Comparison of ENCODE assay signal across 8 cellular contexts in the genomic region with DNA sequence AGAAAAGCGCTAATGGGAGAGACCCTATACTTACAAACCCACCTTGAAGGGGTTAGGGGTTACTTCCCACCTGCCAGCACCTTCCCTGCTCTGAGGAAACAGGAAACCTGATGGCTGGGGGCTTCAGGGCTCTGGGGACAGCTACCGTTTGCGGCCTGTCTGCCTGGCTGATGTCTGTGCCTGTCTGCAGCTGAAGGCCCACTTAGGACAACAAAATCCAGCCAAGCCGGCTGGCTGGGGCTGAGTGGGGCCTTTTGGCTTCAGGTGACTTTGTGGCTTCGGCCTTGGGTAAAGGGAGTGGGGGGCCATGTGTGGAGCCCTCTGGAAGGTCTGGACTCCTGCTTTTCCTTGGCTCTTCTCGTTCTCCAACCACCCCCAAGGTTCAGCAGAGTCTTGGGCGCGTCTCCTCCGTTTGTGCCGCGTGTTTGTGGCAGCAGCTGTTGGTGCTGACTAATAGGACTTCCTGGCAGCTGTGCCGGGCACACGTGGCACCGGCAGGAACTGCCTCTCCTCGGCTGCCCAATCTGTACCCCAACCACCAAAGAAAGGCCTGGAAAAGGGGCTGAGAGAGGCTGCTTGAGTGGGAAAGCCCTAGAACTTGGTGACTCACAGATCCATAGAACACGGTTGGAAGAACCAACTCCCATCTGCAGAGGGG.
DNase-seq lines count a peak whose midpoint lies in the region; ATAC-seq and TF ChIP-seq lines count a peak whose summit lies in the region.

No MANE protein-coding gene starts in this region.

- peak overlapping the region; percentile 90 for H3K27ac Mint-ChIP-seq in CD8-positive, alpha-beta T cell

- H3K9me3 Mint-ChIP-seq in CD8-positive, alpha-beta T cell, result no peaks in the 10 kb centered on the region

- H3K4me3 Mint-ChIP-seq in CD8-positive, alpha-beta T cell, result peak overlapping the region; percentile 49

- peak; percentile 33 for ATAC-seq in CD8-positive, alpha-beta T cell
- no peak for ATAC-seq in GM18519 (IDR thresholded peaks at IDR 0.05; ENCODE audit: low FRiP score, unreplicated experiment)

- POLR2A ChIA-PET in CD8-positive, alpha-beta T cell (lab: Charles Lee), result interaction anchor here (1.3 kb wide), 1 partner anchor 12 kb away, joined by 4 read pairs; no protein-coding TSS in a partner anchor

- no peaks in the 10 kb centered on the region for H3K27me3 Mint-ChIP-seq in CD8-positive, alpha-beta T cell (ENCODE audit: low read depth)

- H3K36me3 ChIP-seq in CD8-positive, alpha-beta T cell (ENCODE audit: insufficient read depth, low read length), result no peaks in the 10 kb centered on the region

- no peak overlapping the region for H3K4me3 ChIP-seq in CD8-positive, alpha-beta T cell (ENCODE audit: low read depth, low read length)
- H3K4me3 ChIP-seq in coronary artery, result no peak overlapping the region

- H3K36me3 Mint-ChIP-seq in CD8-positive, alpha-beta T cell, result no peaks in the 10 kb centered on the region

- no peaks in the 10 kb centered on the region for H3K27me3 ChIP-seq in CD8-positive, alpha-beta T cell (ENCODE audit: insufficient read depth, low read length)

- peaks cover 41% of the 10 kb centered on the region for H3K4me1 ChIP-seq in CD8-positive, alpha-beta T cell (ENCODE audit: insufficient read depth, low read length)

- TF ChIP-seq CTCF in CD8-positive, alpha-beta T cell (IDR thresholded peaks at IDR 0.05), result no peak
- no peak for TF ChIP-seq CTCF in coronary artery (IDR thresholded peaks at IDR 0.05)

- CTCF ChIA-PET in CD8-positive, alpha-beta T cell (lab: Charles Lee), result interaction anchor here (1.1 to 1.3 kb wide), 3 partner anchors 200 to 305 kb away, joined by 3 to 4 read pairs (median 3); no protein-coding TSS in a partner anchor

- peaks cover 67% of the 10 kb centered on the region for H3K4me1 Mint-ChIP-seq in CD8-positive, alpha-beta T cell (ENCODE audit: low read depth)

- no peaks in the 10 kb centered on the region for H3K9me3 ChIP-seq in CD8-positive, alpha-beta T cell (ENCODE audit: low read length)

- no peak overlapping the region for H3K27ac ChIP-seq in CD8-positive, alpha-beta T cell (ENCODE audit: low read depth, low read length)
- no peak overlapping the region for H3K27ac ChIP-seq in coronary artery

- intact Hi-C loops in CD8-positive, alpha-beta T cell (cut with DNase I, micrococcal nuclease), result loop anchor here in 1 of 2 experiments (1.0 to 10.0 kb wide), 3 partner anchors 12 to 404 kb away; no protein-coding TSS in a partner anchor

- DNase-seq in CD8-positive, alpha-beta T cell, result peak in 6 of 7 experiments; percentile 46 to 70 (median 55)
- DNase-seq in NAMALWA (ENCODE audit: low spot score) (peak; percentile 82), germinal center (ENCODE audit: low spot score) (peak; percentile 44), NCI-H345 treated with DMSO at 0.1 percent for 48 hours (lab: John Stamatoyannopoulos, UW; ENCODE audit: unreplicated experiment) (no peak), coronary artery (ENCODE audit: low spot score) (no peak)
- DNase-seq in activated CD8-positive, alpha-beta memory T cell treated with anti-CD3 and anti-CD28 coated beads, Interleukin-2, amount 50 U/mL, for 48 hours, result peak; percentile 75
- DNase-seq in stimulated activated CD4-positive, alpha-beta T cell treated with anti-CD3 and anti-CD28 coated beads, Interleukin-12 subunit alpha, Interleukin-12 subunit beta, amount 100 ng/mL, for 24 hours (ENCODE audit: low read depth in 2 of 2), result peak; percentile 49 to 60

Comparison
In these comparisons a context has a peak if more than half of its experiments do, and no peak if none do; other contexts are left out.
1. DNase-seq: peak in CD8-positive, alpha-beta T cell (6 of 7), NAMALWA (single experiment), activated CD8-positive, alpha-beta memory T cell treated with anti-CD3 and anti-CD28 coated beads, Interleukin-2, amount 50 U/mL, for 48 hours (single experiment), germinal center (single experiment) and stimulated activated CD4-positive, alpha-beta T cell treated with anti-CD3 and anti-CD28 coated beads, Interleukin-12 subunit alpha, Interleukin-12 subunit beta, amount 100 ng/mL, for 24 hours (2 of 2); none in NCI-H345 treated with DMSO at 0.1 percent for 48 hours (single experiment) and coronary artery (single experiment).